ENCODE assay signal across 8 cellular contexts in genomic region chr4:38179690-38180299, GRCh38.
DNase-seq lines count a peak whose midpoint lies in the region; ATAC-seq, FAIRE-seq and TF ChIP-seq lines count a peak whose summit lies in the region.

No MANE protein-coding gene starts in this region.

- H3K4me3 ChIP-seq in BE2C (ENCODE audit: low read depth, low read length) (no peak overlapping the region), cardiac fibroblast (replicated peaks in 1 of 2; ENCODE audit: low read depth in 2 of 2, low read length in 2 of 2) (no peak overlapping the region), keratinocyte (ENCODE audit: control insufficient read depth in 2 of 3, extremely low read depth in 1 of 3, insufficient read depth in 2 of 3, low read depth in 1 of 3, low read length in 3 of 3) (no peak overlapping the region)

- H3K27ac ChIP-seq in keratinocyte (ENCODE audit: control insufficient read depth, insufficient read depth, low read length), result peak overlapping the region; percentile 7

- no peaks in the 10 kb centered on the region for H3K9me1 ChIP-seq in keratinocyte (ENCODE audit: control insufficient read depth, extremely low read depth, insufficient read depth, low read length)

- H3K9me3 ChIP-seq in BE2C (no peaks in the 10 kb centered on the region), keratinocyte (ENCODE audit: control insufficient read depth, low read depth, low read length) (no peaks in the 10 kb centered on the region)

- FAIRE-seq in keratinocyte (lab: Jason Lieb, UNC), result no peak

- no peak overlapping the region for H3K4me2 ChIP-seq in keratinocyte (ENCODE audit: control insufficient read depth, extremely low read depth, insufficient read depth, low read depth, low read length)

- H3K4me1 ChIP-seq in BE2C (no peaks in the 10 kb centered on the region; the same call in none of the 2 replicates), keratinocyte (ENCODE audit: control insufficient read depth, extremely low read depth, insufficient read depth, low read length) (peaks cover 31% of the 10 kb centered on the region)

- dilution Hi-C loops in keratinocyte (cut with MboI; ENCODE audit: extremely low pct_ligation_motif_present, low sequenced_read_pairs), result no loop called here

- H3K79me2 ChIP-seq in keratinocyte (ENCODE audit: control insufficient read depth, insufficient read depth, low read length), result no peaks in the 10 kb centered on the region

- H3K27me3 ChIP-seq in BE2C, result no peaks in the 10 kb centered on the region
- H3K27me3 ChIP-seq in keratinocyte (ENCODE audit: control insufficient read depth, extremely low read depth, insufficient read depth, low read length), result no peaks in the 10 kb centered on the region

- ATAC-seq in GM21515 (IDR thresholded peaks at IDR 0.05; ENCODE audit: unreplicated experiment) (peak; percentile 54), HG02884 (IDR thresholded peaks at IDR 0.05; ENCODE audit: unreplicated experiment) (no peak)
- ATAC-seq in activated CD4-positive, CD25-positive, alpha-beta regulatory T cell treated with anti-CD3 and anti-CD28 coated beads, Interleukin-2, amount 50 U/mL, for 24 hours, result peak; percentile 48 to 70

- H2AFZ ChIP-seq in keratinocyte (ENCODE audit: control insufficient read depth, low read length), result no peak overlapping the region

- H3K36me3 ChIP-seq in BE2C (no peaks in the 10 kb centered on the region), keratinocyte (ENCODE audit: control insufficient read depth in 2 of 2, extremely low read depth in 1 of 2, insufficient read depth in 2 of 2, low read length in 2 of 2) (no peaks in the 10 kb centered on the region)

- no peaks in the 10 kb centered on the region for H4K20me1 ChIP-seq in keratinocyte (ENCODE audit: control insufficient read depth, extremely low read depth, insufficient read depth, low read length)

- H3K9ac ChIP-seq in keratinocyte (ENCODE audit: control insufficient read depth, extremely low read depth, insufficient read depth, low read length), result peak overlapping the region; percentile 0

- peak; percentile 98 for TF ChIP-seq CTCF in BE2C (IDR thresholded peaks at IDR 0.05; ENCODE audit: low read depth, low read length)
- TF ChIP-seq CTCF in cardiac fibroblast (IDR thresholded peaks at IDR 0.05; ENCODE audit: low read depth, low read length), result peak; percentile 86
- peak; percentile 80 to 85 (median 84) for TF ChIP-seq CTCF in keratinocyte (optimal IDR thresholded peaks at IDR 0.05 in 1 of 3, IDR thresholded peaks at IDR 0.05 in 1 of 3, conservative IDR thresholded peaks at IDR 0.05 in 1 of 3; ENCODE audit: extremely low read depth in 1 of 3, insufficient read depth in 2 of 3, low read length in 3 of 3)

- DNase-seq in BE2C, result peak; percentile 61
- DNase-seq in NCI-H2107 (lab: John Stamatoyannopoulos, UW), result peak; percentile 45
- DNase-seq in cardiac fibroblast (ENCODE audit: low read depth in 2 of 2), result peak; percentile 81 to 84
- no peak for DNase-seq in keratinocyte (ENCODE audit: low read depth, low spot score)
- DNase-seq in stimulated activated CD4-positive, alpha-beta T cell treated with anti-CD3 and anti-CD28 coated beads, Interleukin-1b, Interleukin-23, amount 100 ng/mL, for 1 hour (ENCODE audit: low read depth in 2 of 2), result peak; percentile 47 to 54
